Comparison of ENCODE assay signal across 9 cellular contexts in genomic region chr6:104539173-104539572, GRCh38.
"Had no signal": no experiment of that assay in that cellular context is flagged by ENCODE, and none has a peak within 500 bp of the region (broad histone marks: within the 10 kb centered on the region; RNA-seq: fewer than 3 reads in every experiment).

No MANE protein-coding gene starts in this region.

- H3K36me3 Mint-ChIP-seq: IgD-negative memory B cell had no signal

- ATAC-seq: HepG2, K562 had no signal

- FAIRE-seq: HepG2, HTR-8/SVneo, K562 had no signal

- H3K9ac ChIP-seq: KMS-11 had no signal

- H3K27ac ChIP-seq: HL-60, KMS-11 had no signal

- H3K4me3 Mint-ChIP-seq: IgD-negative memory B cell had no signal

- H3K4me2 ChIP-seq: KMS-11 had no signal

- H3K4me3 ChIP-seq: K562 had no signal

- H3K9me3 Mint-ChIP-seq: IgD-negative memory B cell had no signal

- H3K27ac Mint-ChIP-seq: IgD-negative memory B cell had no signal

- H3K4me1 Mint-ChIP-seq: IgD-negative memory B cell had no signal

- DNase-seq: IMR-90, KBM-7, KG1 had no signal
